In genomic region chr14:35196571-35196970, GRCh38 we compare ENCODE assay signal across 14 cellular contexts.
DNase-seq lines count a peak whose midpoint lies in the region; ATAC-seq and TF ChIP-seq lines count a peak whose summit lies in the region.
"Had no signal": no experiment of that assay in that cellular context is flagged by ENCODE, and none has a peak within 500 bp of the region (broad histone marks: within the 10 kb centered on the region; RNA-seq: fewer than 3 reads in every experiment).

No MANE protein-coding gene starts in this region.

- H3K4me2 ChIP-seq in HCT116 (ENCODE audit: low read length), result peak overlapping the region; percentile 34
- no peak overlapping the region for H3K4me2 ChIP-seq in osteoblast (ENCODE audit: insufficient read depth, low read length)

- H3K36me3 ChIP-seq in HCT116 (ENCODE audit: control insufficient read depth in 1 of 2, insufficient read depth in 2 of 2, low read length in 2 of 2), result no peaks in the 10 kb centered on the region
- H3K36me3 ChIP-seq in osteoblast (ENCODE audit: insufficient read depth, low read length), result no peaks in the 10 kb centered on the region
- peaks cover 0 to under 1% (median 0%) of the 10 kb centered on the region in 4 donors for H3K36me3 ChIP-seq in upper lobe of left lung

- 5 to 10% methylated on average over 1 of the region's 1 CpG for WGBS in upper lobe of left lung, 2 donors

- peak overlapping the region; percentile 65 for H3K27ac Mint-ChIP-seq in dendritic cell treated with granulocyte-macrophage colony-stimulating factor and Interleukin-4, amounts not matched to agents 40 ng/mL and 50 ng/mL, for 4 days
- H3K27ac Mint-ChIP-seq: IgD-negative memory B cell; T-helper 1 cell treated with Interleukin-12 subunit alpha and Interleukin-12 subunit beta and Interleukin-4 antibody, amounts not matched to agents 30 μg/mL and 1 μg/mL, for 36 hours had no signal

- no TSS peak for BruUV-seq in HCT116 (replicated peaks; lab: Mats Ljungman, UMichigan)

- H3K4me3 Mint-ChIP-seq in dendritic cell treated with granulocyte-macrophage colony-stimulating factor and Interleukin-4, amounts not matched to agents 40 ng/mL and 50 ng/mL, for 4 days, result no peak overlapping the region
- H3K4me3 Mint-ChIP-seq: IgD-negative memory B cell; T-helper 1 cell treated with Interleukin-12 subunit alpha and Interleukin-12 subunit beta and Interleukin-4 antibody, amounts not matched to agents 30 μg/mL and 1 μg/mL, for 36 hours had no signal

- peaks cover 7 to 20% of the 10 kb centered on the region in 2 experiments for H3K4me1 ChIP-seq in HCT116 (ENCODE audit: control insufficient read depth in 1 of 2, insufficient read depth in 2 of 2, low read length in 2 of 2)
- H3K4me1 ChIP-seq in osteoblast (ENCODE audit: insufficient read depth, low read length), result no peaks in the 10 kb centered on the region
- peaks cover 0 to 20% (median 10%) of the 10 kb centered on the region in 4 donors for H3K4me1 ChIP-seq in upper lobe of left lung
- H3K4me1 ChIP-seq: ascending aorta, testis had no signal

- no peak for TF ChIP-seq EP300 in upper lobe of left lung (IDR thresholded peaks at IDR 0.05)

- POLR2A ChIA-PET in HCT116 (lab: Charles Lee), result no interaction called here

- peaks cover 6% of the 10 kb centered on the region for H3K9me3 Mint-ChIP-seq in dendritic cell treated with granulocyte-macrophage colony-stimulating factor and Interleukin-4, amounts not matched to agents 40 ng/mL and 50 ng/mL, for 4 days
- H3K9me3 Mint-ChIP-seq: IgD-negative memory B cell; T-helper 1 cell treated with Interleukin-12 subunit alpha and Interleukin-12 subunit beta and Interleukin-4 antibody, amounts not matched to agents 30 μg/mL and 1 μg/mL, for 36 hours had no signal

- CTCF ChIA-PET in HCT116 (lab: Charles Lee), result no interaction called here

- H3K9me3 ChIP-seq in HCT116 (ENCODE audit: control insufficient read depth in 1 of 2, insufficient read depth in 1 of 2, low read depth in 1 of 2, low read length in 2 of 2) (no peaks in the 10 kb centered on the region), osteoblast (ENCODE audit: low read depth, low read length) (no peaks in the 10 kb centered on the region), upper lobe of left lung (no peaks in the 10 kb centered on the region)
- H3K9me3 ChIP-seq: ascending aorta, testis had no signal

- H4K20me1 ChIP-seq in HCT116 (ENCODE audit: insufficient read depth), result no peaks in the 10 kb centered on the region
- no peaks in the 10 kb centered on the region for H4K20me1 ChIP-seq in osteoblast (ENCODE audit: insufficient read depth, low read length)

- TF ChIP-seq RAD21 in HCT116 (IDR thresholded peaks at IDR 0.05; ENCODE audit: low read depth), result no peak

- H3K27ac ChIP-seq in HCT116 (ENCODE audit: low read depth, low read length), result no peak overlapping the region
- H3K27ac ChIP-seq in osteoblast (ENCODE audit: low read depth, low read length), result peak overlapping the region; percentile 48
- H3K27ac ChIP-seq in upper lobe of left lung, result peak overlapping the region in 2 of 4 donors; percentile 35 to 44
- H3K27ac ChIP-seq: ascending aorta, testis had no signal

- no peak for DNase-seq in activated CD4-positive, CD25-positive, alpha-beta regulatory T cell (lab: John Stamatoyannopoulos, UW)
- no peak for DNase-seq in HCT116 (ENCODE audit: low read depth, low spot score)
- DNase-seq in osteoblast (ENCODE audit: insufficient read length, low spot score, missing footprints), result no peak
- DNase-seq in upper lobe of left lung, result no peak
- DNase-seq: NCI-H187, right cardiac atrium, testis had no signal

- H3K79me2 ChIP-seq in HCT116 (ENCODE audit: insufficient read depth, low read length) (no peaks in the 10 kb centered on the region), osteoblast (ENCODE audit: insufficient read depth, low read length) (no peaks in the 10 kb centered on the region)

- H3K9me2 ChIP-seq in HCT116 (ENCODE audit: insufficient read depth), result no peaks in the 10 kb centered on the region

- intact Hi-C loops in HCT116 (cut with micrococcal nuclease), result no loop called here
- intact Hi-C loops in dendritic cell treated with granulocyte-macrophage colony-stimulating factor and Interleukin-4, amounts not matched to agents 40 ng/mL and 50 ng/mL, for 4 days (cut with micrococcal nuclease), result no loop called here

- no peak overlapping the region for H3K9ac ChIP-seq in HCT116 (ENCODE audit: low read length)

- H2AFZ ChIP-seq in HCT116 (ENCODE audit: low read depth, low read length, poor library complexity, severe bottlenecking) (no peak overlapping the region), osteoblast (ENCODE audit: low read length) (no peak overlapping the region)

- H3K27me3 ChIP-seq in HCT116 (ENCODE audit: insufficient read depth, low read length), result no peaks in the 10 kb centered on the region
- no peaks in the 10 kb centered on the region for H3K27me3 ChIP-seq in osteoblast (ENCODE audit: insufficient read depth, low read length)
- H3K27me3 ChIP-seq in upper lobe of left lung, result no peaks in the 10 kb centered on the region
- H3K27me3 ChIP-seq: ascending aorta, testis had no signal

- H3K4me1 Mint-ChIP-seq in dendritic cell treated with granulocyte-macrophage colony-stimulating factor and Interleukin-4, amounts not matched to agents 40 ng/mL and 50 ng/mL, for 4 days (ENCODE audit: low read depth), result peaks cover 24% of the 10 kb centered on the region

- TF ChIP-seq POLR2A in HCT116 (IDR thresholded peaks at IDR 0.05; ENCODE audit: borderline replicate concordance, extremely low read depth, insufficient read depth, insufficient read length) (no peak), upper lobe of left lung (IDR thresholded peaks at IDR 0.05) (no peak)

- no peaks in the 10 kb centered on the region for H3K27me3 Mint-ChIP-seq in dendritic cell treated with granulocyte-macrophage colony-stimulating factor and Interleukin-4, amounts not matched to agents 40 ng/mL and 50 ng/mL, for 4 days
- H3K27me3 Mint-ChIP-seq: IgD-negative memory B cell had no signal

- RAD21 ChIA-PET in HCT116 (lab: Charles Lee; ENCODE audit: low non-redundant PET in 1 of 2, low total read pairs in 2 of 2, uncharacterized antibody in 2 of 2, unreplicated experiment in 2 of 2), result no interaction called here

- H3K4me3 ChIP-seq in HCT116 (replicated peaks in 1 of 2; ENCODE audit: low read depth in 1 of 2, low read length in 2 of 2) (no peak overlapping the region), osteoblast (ENCODE audit: insufficient read depth, low read length) (no peak overlapping the region), upper lobe of left lung (no peak overlapping the region)
- H3K4me3 ChIP-seq: ascending aorta, testis had no signal

- TF ChIP-seq CTCF in HCT116 (IDR thresholded peaks at IDR 0.05 in 2 of 3, conservative IDR thresholded peaks at IDR 0.05 in 1 of 3; ENCODE audit: borderline replicate concordance in 1 of 3, insufficient read depth in 1 of 3, low read depth in 2 of 3, low read length in 2 of 3), result no peak
- TF ChIP-seq CTCF in osteoblast (IDR thresholded peaks at IDR 0.05; ENCODE audit: extremely low read depth, low read depth, low read length), result no peak
- TF ChIP-seq CTCF in upper lobe of left lung (IDR thresholded peaks at IDR 0.05), result no peak

- peaks cover 18% of the 10 kb centered on the region for H3K36me3 Mint-ChIP-seq in dendritic cell treated with granulocyte-macrophage colony-stimulating factor and Interleukin-4, amounts not matched to agents 40 ng/mL and 50 ng/mL, for 4 days (ENCODE audit: low read depth)

- ATAC-seq in activated CD4-positive, CD25-positive, alpha-beta regulatory T cell treated with anti-CD3 and anti-CD28 coated beads, Interleukin-2, amount 50 U/mL, for 24 hours, result peak; percentile 58 to 69
- no peak for ATAC-seq in HCT116
- ATAC-seq in HG03439 (IDR thresholded peaks at IDR 0.05; ENCODE audit: unreplicated experiment), result no peak
- ATAC-seq in upper lobe of left lung (ENCODE audit: low FRiP score in 2 of 2), result no peak
- no peak for ATAC-seq in HG02798 (IDR thresholded peaks at IDR 0.05; ENCODE audit: poor library complexity, unreplicated experiment)

TF ChIP-seq in HCT116, 20 proteins besides CTCF, POLR2A, EP300 and RAD21 (continues in another document):
- TF ChIP-seq EGR1 (IDR thresholded peaks at IDR 0.05; ENCODE audit: low read depth), result no peak
- TF ChIP-seq POLR2AphosphoS5 (IDR thresholded peaks at IDR 0.05; ENCODE audit: low read depth, low read length), result no peak
- no peak for TF ChIP-seq SRF (IDR thresholded peaks at IDR 0.05; ENCODE audit: low read depth)
- no peak for TF ChIP-seq ZBTB33 (IDR thresholded peaks at IDR 0.05; ENCODE audit: extremely low read depth, insufficient replicate concordance, low read length)

Comparison
In these comparisons a context has a peak if more than half of its experiments do, and no peak if none do; other contexts are left out.
1. ATAC-seq: peak in activated CD4-positive, CD25-positive, alpha-beta regulatory T cell treated with anti-CD3 and anti-CD28 coated beads, Interleukin-2, amount 50 U/mL, for 24 hours (2 of 2); none in HCT116 (single experiment), HG03439 (single experiment), upper lobe of left lung (0 of 2) and HG02798 (single experiment).